Comparison of ENCODE assay signal across 12 cellular contexts in the genomic region with DNA sequence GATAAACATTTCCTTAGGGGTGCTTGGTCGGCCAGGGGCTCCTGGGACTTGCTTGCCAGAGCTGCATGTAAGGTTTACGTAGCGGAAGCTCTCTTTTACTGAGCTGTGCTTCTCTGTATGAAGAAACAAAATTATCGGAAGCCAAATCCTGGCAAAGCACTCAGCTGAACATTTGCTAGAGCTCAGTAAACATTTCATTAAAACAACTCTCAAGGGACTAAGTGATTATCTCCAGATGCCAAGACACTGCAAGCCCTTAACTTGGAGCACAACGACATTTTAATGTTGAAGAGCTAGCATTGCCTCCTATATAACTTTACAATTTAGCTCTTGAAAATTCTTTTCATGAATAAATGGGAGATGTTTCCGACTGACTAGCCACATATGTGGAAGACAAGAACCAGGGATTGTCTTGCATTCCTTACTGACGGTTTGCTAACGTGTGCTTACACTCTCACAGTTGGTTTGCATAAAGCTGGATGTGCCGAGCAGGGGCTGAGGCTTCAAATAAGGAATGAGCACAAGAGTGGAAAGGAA. TPM values are rescaled to one million over a fixed set of nuclear protein-coding genes. Genes with fewer than 3 reads are reported as not detected.
DNase-seq lines count a peak whose midpoint lies in the region; TF ChIP-seq lines count a peak whose summit lies in the region.
"Had no signal": no experiment of that assay in that cellular context is flagged by ENCODE, and none has a peak within 500 bp of the region (broad histone marks: within the 10 kb centered on the region; RNA-seq: fewer than 3 reads in every experiment).

No MANE protein-coding gene starts in this region.

- H3K9ac ChIP-seq in GM23248, result no peak overlapping the region

- no peak for TF ChIP-seq POLR2A in stomach (IDR thresholded peaks at IDR 0.05)

- intact Hi-C loops in stomach (cut with DNase I; ENCODE audit: low total_unique reads), result no loop called here
- intact Hi-C loops in CD4-positive, alpha-beta memory T cell (cut with micrococcal nuclease), result no loop called here

- no peak for TF ChIP-seq CTCF in stomach (IDR thresholded peaks at IDR 0.05)

- DNase-seq in GM23248 (peak; percentile 46), SK-N-DZ (ENCODE audit: low spot score) (peak; percentile 51), hepatic stellate cell (ENCODE audit: low spot score) (peak; percentile 38), stomach (no peak), amygdala (lab: John Stamatoyannopoulos, UW) (no peak)
- DNase-seq in activated naive CD4-positive, alpha-beta T cell treated with anti-CD3 and anti-CD28 coated beads, Interleukin-2, amount 10 ng/mL, durations not matched to agents 7 days and 5 days, result no peak
- DNase-seq in CD4-positive, alpha-beta memory T cell, result no peak
- DNase-seq in stimulated activated naive CD4-positive, alpha-beta T cell treated with Interleukin-2 at 50 U/mL for 16 hours (lab: John Stamatoyannopoulos, UW), result no peak
- DNase-seq: activated CD4-positive, alpha-beta T cell treated with anti-CD3 and anti-CD28 coated beads, Interleukin-2, amount 10 ng/mL, durations not matched to agents 24 days and 14 days; activated naive CD8-positive, alpha-beta T cell treated with anti-CD3 and anti-CD28 coated beads for 36 hours; immature natural killer cell had no signal

- H3K9me3 Mint-ChIP-seq in activated naive CD4-positive, alpha-beta T cell treated with anti-CD3 and anti-CD28 coated beads, Interleukin-2, amount 10 ng/mL, durations not matched to agents 7 days and 5 days, result no peaks in the 10 kb centered on the region
- no peaks in the 10 kb centered on the region for H3K9me3 Mint-ChIP-seq in CD4-positive, alpha-beta memory T cell
- H3K9me3 Mint-ChIP-seq: activated CD4-positive, alpha-beta T cell treated with anti-CD3 and anti-CD28 coated beads, Interleukin-2, amount 10 ng/mL, durations not matched to agents 24 days and 14 days; activated naive CD8-positive, alpha-beta T cell treated with anti-CD3 and anti-CD28 coated beads for 36 hours; immature natural killer cell had no signal

- no peaks in the 10 kb centered on the region for H3K9me2 ChIP-seq in GM23248 (ENCODE audit: insufficient read depth)

- H3K79me2 ChIP-seq in GM23248 (ENCODE audit: insufficient read depth), result no peaks in the 10 kb centered on the region

- 14 to 22% methylated on average over 9 of the region's 9 CpGs for WGBS in GM23248 (ENCODE audit: low coverage in 1 of 2, low lambda C conversion rate in 2 of 2, missing lambda C conversion rate in 2 of 2), 2 experiments
- WGBS in stomach, 5 donors, result 19 to 44% (median 29%) methylated on average over 9 of the region's 9 CpGs

- H3K36me3 Mint-ChIP-seq in activated naive CD4-positive, alpha-beta T cell treated with anti-CD3 and anti-CD28 coated beads, Interleukin-2, amount 10 ng/mL, durations not matched to agents 7 days and 5 days, result no peaks in the 10 kb centered on the region
- H3K36me3 Mint-ChIP-seq in CD4-positive, alpha-beta memory T cell, result no peaks in the 10 kb centered on the region
- H3K36me3 Mint-ChIP-seq: activated naive CD8-positive, alpha-beta T cell treated with anti-CD3 and anti-CD28 coated beads for 36 hours; immature natural killer cell had no signal

- H3K4me3 Mint-ChIP-seq in activated naive CD4-positive, alpha-beta T cell treated with anti-CD3 and anti-CD28 coated beads, Interleukin-2, amount 10 ng/mL, durations not matched to agents 7 days and 5 days, result no peak overlapping the region
- no peak overlapping the region for H3K4me3 Mint-ChIP-seq in CD4-positive, alpha-beta memory T cell
- H3K4me3 Mint-ChIP-seq: activated CD4-positive, alpha-beta T cell treated with anti-CD3 and anti-CD28 coated beads, Interleukin-2, amount 10 ng/mL, durations not matched to agents 24 days and 14 days; activated naive CD8-positive, alpha-beta T cell treated with anti-CD3 and anti-CD28 coated beads for 36 hours; immature natural killer cell had no signal

- peaks cover 14% of the 10 kb centered on the region for H3K27me3 Mint-ChIP-seq in activated naive CD4-positive, alpha-beta T cell treated with anti-CD3 and anti-CD28 coated beads, Interleukin-2, amount 10 ng/mL, durations not matched to agents 7 days and 5 days
- peaks cover 0 to 4% of the 10 kb centered on the region in 2 donors for H3K27me3 Mint-ChIP-seq in CD4-positive, alpha-beta memory T cell
- H3K27me3 Mint-ChIP-seq: activated naive CD8-positive, alpha-beta T cell treated with anti-CD3 and anti-CD28 coated beads for 36 hours had no signal

- POLR2A ChIA-PET in CD4-positive, alpha-beta memory T cell (lab: Charles Lee; ENCODE audit: partially characterized antibody), result no interaction called here

- no peaks in the 10 kb centered on the region for H3K36me3 ChIP-seq in GM23248 (ENCODE audit: low read depth)
- H3K36me3 ChIP-seq in stomach, result no peaks in the 10 kb centered on the region
- no peaks in the 10 kb centered on the region for H3K36me3 ChIP-seq in CD4-positive, alpha-beta memory T cell (ENCODE audit: insufficient read depth, low read length)

- H3F3A ChIP-seq in GM23248 (ENCODE audit: insufficient read depth), result peaks cover 11% of the 10 kb centered on the region

- peak overlapping the region; percentile 36 for H3K4me2 ChIP-seq in GM23248 (ENCODE audit: unreplicated experiment)

- H3K4me3 ChIP-seq in GM23248 (peak overlapping the region; percentile 27), stomach (peak overlapping the region in 1 of 4 donors; percentile 8)
- no peak overlapping the region for H3K4me3 ChIP-seq in CD4-positive, alpha-beta memory T cell (ENCODE audit: low read length in 2 of 2)

- no peaks in the 10 kb centered on the region for H3K27me3 ChIP-seq in GM23248 (replicated peaks; ENCODE audit: insufficient read depth)
- no peaks in the 10 kb centered on the region for H3K27me3 ChIP-seq in stomach
- H3K27me3 ChIP-seq in CD4-positive, alpha-beta memory T cell (ENCODE audit: insufficient read depth, low read length), result no peaks in the 10 kb centered on the region

- in situ Hi-C loops in GM23248 (cut with MboI), result no loop called here

- H2AFZ ChIP-seq in GM23248, result peak overlapping the region; percentile 57

- peaks cover 9% of the 10 kb centered on the region for H3K4me1 ChIP-seq in GM23248 (ENCODE audit: insufficient read depth)
- peaks cover 6 to 38% (median 27%) of the 10 kb centered on the region in 4 donors for H3K4me1 ChIP-seq in stomach
- H3K4me1 ChIP-seq in CD4-positive, alpha-beta memory T cell (ENCODE audit: insufficient read depth, low read length), result no peaks in the 10 kb centered on the region

- H3K27ac Mint-ChIP-seq in activated naive CD4-positive, alpha-beta T cell treated with anti-CD3 and anti-CD28 coated beads, Interleukin-2, amount 10 ng/mL, durations not matched to agents 7 days and 5 days, result no peak overlapping the region
- H3K27ac Mint-ChIP-seq in CD4-positive, alpha-beta memory T cell, result no peak overlapping the region
- H3K27ac Mint-ChIP-seq: activated CD4-positive, alpha-beta T cell treated with anti-CD3 and anti-CD28 coated beads, Interleukin-2, amount 10 ng/mL, durations not matched to agents 24 days and 14 days; activated naive CD8-positive, alpha-beta T cell treated with anti-CD3 and anti-CD28 coated beads for 36 hours; immature natural killer cell had no signal

- H3K4me1 Mint-ChIP-seq in activated naive CD4-positive, alpha-beta T cell treated with anti-CD3 and anti-CD28 coated beads, Interleukin-2, amount 10 ng/mL, durations not matched to agents 7 days and 5 days, result no peaks in the 10 kb centered on the region
- H3K4me1 Mint-ChIP-seq in CD4-positive, alpha-beta memory T cell, result no peaks in the 10 kb centered on the region
- H3K4me1 Mint-ChIP-seq: activated CD4-positive, alpha-beta T cell treated with anti-CD3 and anti-CD28 coated beads, Interleukin-2, amount 10 ng/mL, durations not matched to agents 24 days and 14 days; activated naive CD8-positive, alpha-beta T cell treated with anti-CD3 and anti-CD28 coated beads for 36 hours; immature natural killer cell had no signal

- H3K9me3 ChIP-seq in GM23248 (ENCODE audit: low read depth) (no peaks in the 10 kb centered on the region), stomach (no peaks in the 10 kb centered on the region)
- no peaks in the 10 kb centered on the region for H3K9me3 ChIP-seq in CD4-positive, alpha-beta memory T cell (ENCODE audit: control insufficient read depth in 1 of 2, low read length in 2 of 2)

- TF ChIP-seq EP300 in stomach (IDR thresholded peaks at IDR 0.05), result no peak

- no peaks in the 10 kb centered on the region for H4K20me1 ChIP-seq in GM23248 (ENCODE audit: insufficient read depth)

- H3K27ac ChIP-seq in GM23248 (no peak overlapping the region), stomach (peak overlapping the region in 4 of 5 donors; percentile 52 to 81 (median 68))
- H3K27ac ChIP-seq in CD4-positive, alpha-beta memory T cell (ENCODE audit: low read depth, low read length), result no peak overlapping the region

- CTCF ChIA-PET in activated naive CD4-positive, alpha-beta T cell treated with anti-CD3 and anti-CD28 coated beads, Interleukin-2, amount 10 ng/mL, durations not matched to agents 7 days and 5 days (lab: Charles Lee), result interaction anchor here (1.2 to 1.3 kb wide), 3 partner anchors 12 to 32 kb away, joined by 3 to 5 read pairs (median 3); no protein-coding TSS in a partner anchor
- CTCF ChIA-PET in CD4-positive, alpha-beta memory T cell (lab: Charles Lee; ENCODE audit: partially characterized antibody), result interaction anchor here (1.1 to 1.4 kb wide), 2 partner anchors 11 to 33 kb away, joined by 3 to 5 read pairs; no protein-coding TSS in a partner anchor

RNA-seq across cellular contexts. Expression of a gene that starts 43.3 kb away (rescaled TPM):
- 3.5 and 10.7 TPM in 2 replicates for total RNA-seq in GM23248 (2014; rRNA removed; shearing (Covaris generic))
- polyA plus RNA-seq in GM23248 (2016; fragmentation: Nextera tagmentation; extraction: Ambion mirVana), result 0.67 and 1.3 TPM in 2 replicates
- 5.8 and 9.1 TPM in 2 replicates for polyA plus RNA-seq in SK-N-DZ (2014; cell fraction: cytosol; rRNA removed)
- 2.0 and 2.3 TPM in 2 replicates for polyA plus RNA-seq in SK-N-DZ (2014; cell fraction: nucleus; rRNA removed)
- total RNA-seq in stomach, result 10 to 100 TPM in 4 of 5 donors, 1 to 10 TPM in 1; 1.7 to 29.8 (median 26.6) TPM
- 10 to 100 TPM; 10.6 to 37.1 (median 14.7) TPM for polyA plus RNA-seq in stomach
- under 1 TPM in 1 of 2 experiments, not detected in 1; 0.64 TPM for total RNA-seq in CD4-positive, alpha-beta memory T cell
- polyA plus RNA-seq in CD4-positive, alpha-beta memory T cell, result not detected
- total RNA-seq: activated CD4-positive, alpha-beta T cell treated with anti-CD3 and anti-CD28 coated beads, Interleukin-2, amount 10 ng/mL, durations not matched to agents 24 days and 14 days; activated naive CD8-positive, alpha-beta T cell treated with anti-CD3 and anti-CD28 coated beads for 36 hours; NCI-H460 had no signal
- polyA plus RNA-seq: immature natural killer cell had no signal

RNA-seq across cellular contexts. Expression of a gene that starts 44.3 kb away (rescaled TPM):
- 10.8 and 12.0 TPM in 2 replicates for total RNA-seq in GM23248 (2014; rRNA removed; shearing (Covaris generic))
- polyA plus RNA-seq in GM23248 (2016; fragmentation: Nextera tagmentation; extraction: Ambion mirVana) (4.8 and 6.2 TPM in 2 replicates), stomach (1 to 10 TPM in 1 of 3 donors, under 1 TPM in 2; 0.33 to 1.5 (median 0.81) TPM)
- 1.2 and 4.2 TPM in 2 replicates for polyA plus RNA-seq in SK-N-DZ (2014; cell fraction: cytosol; rRNA removed)
- 3.8 and 4.0 TPM in 2 replicates for polyA plus RNA-seq in SK-N-DZ (2014; cell fraction: nucleus; rRNA removed)
- total RNA-seq in stomach, result 1 to 10 TPM in 3 of 5 donors, not detected in 2; 1.8 to 3.9 (median 2.2) TPM
- 1 to 10 TPM; 1.5 to 1.7 TPM for total RNA-seq in CD4-positive, alpha-beta memory T cell
- polyA plus RNA-seq in CD4-positive, alpha-beta memory T cell, result under 1 TPM; 0.63 to 0.99 TPM

Comparison
In these comparisons a context has a peak if more than half of its experiments do, and no peak if none do; other contexts are left out.
1. DNase-seq: peak in GM23248 (single experiment), SK-N-DZ (single experiment) and hepatic stellate cell (single experiment); none in stomach (single experiment), activated naive CD4-positive, alpha-beta T cell treated with anti-CD3 and anti-CD28 coated beads, Interleukin-2, amount 10 ng/mL, durations not matched to agents 7 days and 5 days (single experiment), CD4-positive, alpha-beta memory T cell (0 of 5), stimulated activated naive CD4-positive, alpha-beta T cell treated with Interleukin-2 at 50 U/mL for 16 hours (single experiment) and amygdala (0 of 56).
2. H3K27ac ChIP-seq: peak in stomach (4 of 5); none in GM23248 (single experiment) and CD4-positive, alpha-beta memory T cell (single experiment).